15 cellular contexts compared by ENCODE assay signal in the genomic region with DNA sequence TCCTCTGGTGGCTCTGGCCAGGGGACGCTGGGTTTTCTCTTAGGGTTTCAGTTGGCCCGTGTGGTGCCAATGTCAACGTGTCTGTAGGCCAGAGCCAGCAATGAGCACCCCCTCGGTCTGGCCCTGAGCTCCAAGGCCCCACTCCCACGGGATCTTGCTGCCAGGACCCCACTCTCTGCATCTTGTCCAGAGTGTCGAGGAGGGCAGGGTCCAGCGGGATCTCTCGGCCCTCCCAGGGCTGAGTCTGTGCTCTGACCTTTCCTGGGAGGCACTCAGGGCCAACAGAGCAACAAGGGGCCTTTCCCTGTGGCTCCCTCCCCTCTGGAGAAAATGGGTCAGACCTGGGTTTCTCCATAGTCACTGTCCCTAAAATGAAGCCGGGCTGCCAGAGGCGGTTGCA.
A peak's percentile ranks its signal among the peaks of the same experiment; 100 is the strongest.
DNase-seq lines count a peak whose midpoint lies in the region; ATAC-seq and TF ChIP-seq lines count a peak whose summit lies in the region.
"Had no signal": no experiment of that assay in that cellular context is flagged by ENCODE, and none has a peak within 500 bp of the region (broad histone marks: within the 10 kb centered on the region; RNA-seq: fewer than 3 reads in every experiment).

No MANE protein-coding gene starts in this region.

- H3K9me3 Mint-ChIP-seq in activated T-cell treated with anti-CD3 and anti-CD28 coated beads, Interleukin-2, amount 50 U/mL, for 72 hours: peaks cover 2 to 3% of the 10 kb centered on the region in 2 donors
- no peaks in the 10 kb centered on the region for H3K9me3 Mint-ChIP-seq in immature natural killer cell
- H3K9me3 Mint-ChIP-seq: nephron had no signal

- no peak overlapping the region for H3K9ac ChIP-seq in SU-DHL-6 (ENCODE audit: low read length)

- TF ChIP-seq CTCF in SU-DHL-6 (IDR thresholded peaks at IDR 0.05; ENCODE audit: insufficient read depth, low read length, poor library complexity, severe bottlenecking) (no peak), spleen (IDR thresholded peaks at IDR 0.05 in 8 of 11, conservative IDR thresholded peaks at IDR 0.05 in 3 of 11) (no peak)

- H3K4me3 ChIP-seq in SU-DHL-6 (ENCODE audit: insufficient read depth, low read length, poor library complexity, severe bottlenecking) (no peak overlapping the region), spleen (no peak overlapping the region)
- H3K4me3 ChIP-seq: lung had no signal

- H3K9me3 ChIP-seq in SU-DHL-6 (ENCODE audit: insufficient read depth, low read length) (no peaks in the 10 kb centered on the region), spleen (no peaks in the 10 kb centered on the region)

- no peak overlapping the region for H3K27ac Mint-ChIP-seq in activated T-cell treated with anti-CD3 and anti-CD28 coated beads, Interleukin-2, amount 50 U/mL, for 72 hours
- H3K27ac Mint-ChIP-seq in immature natural killer cell: peak overlapping the region in 5 of 6 donors; percentile 35 to 91 (median 85)
- H3K27ac Mint-ChIP-seq: H9 had no signal

- intact Hi-C loops in spleen (cut with DNase I; ENCODE audit: low total_unique reads): no loop called here

- H3K9me2 ChIP-seq in SU-DHL-6 (replicated peaks; ENCODE audit: insufficient read depth, low read length): no peaks in the 10 kb centered on the region

- H3K27ac ChIP-seq in SU-DHL-6 (ENCODE audit: low read depth, low read length) (peak overlapping the region; percentile 68; the same call in 1 of the 2 replicates), spleen (peak overlapping the region in 5 of 8 donors; percentile 37 to 79 (median 65))
- H3K27ac ChIP-seq: VCaP had no signal

- TF ChIP-seq POLR2A in spleen (IDR thresholded peaks at IDR 0.05): no peak

- H3K27me3 Mint-ChIP-seq in activated T-cell treated with anti-CD3 and anti-CD28 coated beads, Interleukin-2, amount 50 U/mL, for 72 hours (ENCODE audit: low read depth): no peaks in the 10 kb centered on the region
- H3K27me3 Mint-ChIP-seq in immature natural killer cell (ENCODE audit: low read depth in 3 of 3): peaks cover 0 to 16% (median 4%) of the 10 kb centered on the region in 3 donors

- peak overlapping the region; percentile 82 to 89 for H3K4me3 Mint-ChIP-seq in activated T-cell treated with anti-CD3 and anti-CD28 coated beads, Interleukin-2, amount 50 U/mL, for 72 hours
- peak overlapping the region in 3 of 5 donors; percentile 61 to 88 (median 73) for H3K4me3 Mint-ChIP-seq in immature natural killer cell
- H3K4me3 Mint-ChIP-seq: H9, nephron had no signal

- no peaks in the 10 kb centered on the region for H3K36me3 ChIP-seq in SU-DHL-6 (ENCODE audit: low read length)
- peaks cover 0 to 19% (median 0%) of the 10 kb centered on the region in 6 donors for H3K36me3 ChIP-seq in spleen

- H3K27me3 ChIP-seq in SU-DHL-6 (ENCODE audit: low read length) (no peaks in the 10 kb centered on the region), spleen (replicated peaks in 1 of 7) (no peaks in the 10 kb centered on the region)

- peaks cover 37% of the 10 kb centered on the region for H3K4me1 Mint-ChIP-seq in activated T-cell treated with anti-CD3 and anti-CD28 coated beads, Interleukin-2, amount 50 U/mL, for 72 hours (ENCODE audit: low read depth)
- H3K4me1 Mint-ChIP-seq in immature natural killer cell: peaks cover 19 to 20% of the 10 kb centered on the region in 2 donors

- WGBS in spleen, 5 donors: 82 to 95% (median 89%) methylated on average over 8 to 10 of the region's 10 CpGs

- H4K20me1 ChIP-seq in SU-DHL-6 (ENCODE audit: low read depth, low read length): no peaks in the 10 kb centered on the region

- ATAC-seq in activated T-cell treated with anti-CD3 and anti-CD28 coated beads, Interleukin-2, amount 50 U/mL, for 72 hours (replicated peaks in 1 of 2): no peak

- H3F3A ChIP-seq in SU-DHL-6 (ENCODE audit: insufficient read depth): peaks cover 19% of the 10 kb centered on the region

- DNase-seq in activated T-cell treated with anti-CD3 and anti-CD28 coated beads, Interleukin-2, amount 50 U/mL, for 72 hours: no peak
- DNase-seq in activated T-cell treated with anti-CD3 and anti-CD28 coated beads for 4 hours: no peak
- no peak for DNase-seq in immature natural killer cell
- peak; percentile 63 for DNase-seq in spleen
- DNase-seq in NCI-H226: no peak
- DNase-seq in AML-193 (lab: John Stamatoyannopoulos, UW): no peak
- DNase-seq in NCI-H82 (lab: John Stamatoyannopoulos, UW): no peak
- DNase-seq: effector CD4-positive, alpha-beta T cell; H9; islet precursor cell; T-helper 1 cell had no signal

- H3K4me1 ChIP-seq in spleen: peaks cover 15 to 61% (median 40%) of the 10 kb centered on the region in 6 donors

- H3K4me2 ChIP-seq in SU-DHL-6 (ENCODE audit: low read depth, low read length, poor library complexity, severe bottlenecking): peak overlapping the region; percentile 76

- no peak overlapping the region for H2AFZ ChIP-seq in SU-DHL-6 (ENCODE audit: low read depth, low read length, severe bottlenecking)

- H3K36me3 Mint-ChIP-seq in activated T-cell treated with anti-CD3 and anti-CD28 coated beads, Interleukin-2, amount 50 U/mL, for 72 hours (ENCODE audit: insufficient read depth in 2 of 2): peaks cover 5 to 8% of the 10 kb centered on the region in 2 donors
- H3K36me3 Mint-ChIP-seq in immature natural killer cell: peaks cover 0 to 10% (median 6%) of the 10 kb centered on the region in 3 donors

- H3K79me2 ChIP-seq in SU-DHL-6 (ENCODE audit: insufficient read depth, low read length): no peaks in the 10 kb centered on the region
